1 cellular context compared by ENCODE assay signal in genomic region chr1:110962892-110963665, GRCh38.
TF ChIP-seq lines count a peak whose summit lies in the region.

No MANE protein-coding gene starts in this region.

TF ChIP-seq in HepG2, 621 proteins besides CTCF, POLR2A, EP300 and RAD21 (continued from another document and continues in another):
- no peak for TF ChIP-seq E2F5 (CRISPR knock-in tag; conservative IDR thresholded peaks at IDR 0.05)
- TF ChIP-seq YY1 (IDR thresholded peaks at IDR 0.05; ENCODE audit: insufficient read depth, insufficient replicate concordance, low read depth, low read length): peak; percentile 92
- no peak for TF ChIP-seq TRIM22 (IDR thresholded peaks at IDR 0.05)
- TF ChIP-seq XRCC5 (optimal IDR thresholded peaks at IDR 0.05; ENCODE audit: low read length): no peak
- no peak for TF ChIP-seq ZNF576 (CRISPR knock-in tag; IDR thresholded peaks at IDR 0.05)
- peak; percentile 10; the same call in 1 of the 2 replicates for TF ChIP-seq ZNF274 (CRISPR knock-in tag; IDR thresholded peaks at IDR 0.05)
- no peak for TF ChIP-seq ZNF83 (CRISPR knock-in tag; IDR thresholded peaks at IDR 0.05; ENCODE audit: borderline replicate concordance)
- no peak for TF ChIP-seq PRDM4 (CRISPR knock-in tag; IDR thresholded peaks at IDR 0.05; ENCODE audit: borderline replicate concordance)
- no peak for TF ChIP-seq ZNF260 (CRISPR knock-in tag; IDR thresholded peaks at IDR 0.05; ENCODE audit: borderline replicate concordance, low read depth)
- TF ChIP-seq ZNF570 (CRISPR knock-in tag; IDR thresholded peaks at IDR 0.05; ENCODE audit: borderline replicate concordance): no peak
- no peak; the same call in none of the 2 replicates for TF ChIP-seq RNF2 (conservative IDR thresholded peaks at IDR 0.05; ENCODE audit: low read depth)
- TF ChIP-seq CC2D1A (CRISPR knock-in tag; IDR thresholded peaks at IDR 0.05): no peak
- TF ChIP-seq NPAS2 (CRISPR knock-in tag; IDR thresholded peaks at IDR 0.05; ENCODE audit: borderline replicate concordance): no peak
- no peak for TF ChIP-seq GPBP1L1 (CRISPR knock-in tag; IDR thresholded peaks at IDR 0.05)
- TF ChIP-seq KAT8 (CRISPR knock-in tag; IDR thresholded peaks at IDR 0.05): no peak
- no peak for TF ChIP-seq ZNF282 (IDR thresholded peaks at IDR 0.05; ENCODE audit: partially characterized antibody)
- no peak for TF ChIP-seq FOXJ3 (CRISPR knock-in tag; IDR thresholded peaks at IDR 0.05; ENCODE audit: borderline replicate concordance)
- TF ChIP-seq CCAR2 (optimal IDR thresholded peaks at IDR 0.05; ENCODE audit: low read depth, low read length): no peak
- no peak for TF ChIP-seq SETDB1 (CRISPR knock-in tag; IDR thresholded peaks at IDR 0.05; ENCODE audit: borderline replicate concordance)
- TF ChIP-seq ZNF143 (CRISPR knock-in tag; IDR thresholded peaks at IDR 0.05): no peak
- TF ChIP-seq ZNF3 (CRISPR knock-in tag; IDR thresholded peaks at IDR 0.05): peak; percentile 41; the same call in 1 of the 2 replicates
- no peak for TF ChIP-seq PHF20 (CRISPR knock-in tag; IDR thresholded peaks at IDR 0.05)
- TF ChIP-seq ZNF205 (CRISPR knock-in tag; IDR thresholded peaks at IDR 0.05): 0 out of 2 replicates have a peak, but pooled peaks have one; percentile 55
- TF ChIP-seq PHB2 (IDR thresholded peaks at IDR 0.05; ENCODE audit: partially characterized antibody): no peak
- no peak for TF ChIP-seq ZBED4 (CRISPR knock-in tag; IDR thresholded peaks at IDR 0.05; ENCODE audit: borderline replicate concordance)
- peak; percentile 78; the same call in 1 of the 2 replicates for TF ChIP-seq PLSCR1 (CRISPR knock-in tag; IDR thresholded peaks at IDR 0.05; ENCODE audit: borderline replicate concordance)
- TF ChIP-seq RFX1 (IDR thresholded peaks at IDR 0.05): no peak
- TF ChIP-seq SATB2 (CRISPR knock-in tag; IDR thresholded peaks at IDR 0.05): peak; percentile 87; the same call in 1 of the 2 replicates
- TF ChIP-seq ZNF362 (CRISPR knock-in tag; IDR thresholded peaks at IDR 0.05; ENCODE audit: borderline replicate concordance): no peak
- TF ChIP-seq POGZ (CRISPR knock-in tag; IDR thresholded peaks at IDR 0.05): no peak; the same call in 1 of the 2 replicates
- TF ChIP-seq ATF2 (CRISPR knock-in tag; IDR thresholded peaks at IDR 0.05): no peak
- no peak; the same call in 1 of the 2 replicates for TF ChIP-seq ZNF784 (CRISPR knock-in tag; IDR thresholded peaks at IDR 0.05; ENCODE audit: borderline replicate concordance)
- TF ChIP-seq ZMAT5 (CRISPR knock-in tag; IDR thresholded peaks at IDR 0.05; ENCODE audit: borderline replicate concordance, low read depth): no peak
- peak; percentile 2; the same call in 1 of the 2 replicates for TF ChIP-seq ZSCAN5A (CRISPR knock-in tag; IDR thresholded peaks at IDR 0.05; ENCODE audit: borderline replicate concordance)
- no peak for TF ChIP-seq MED1 (CRISPR knock-in tag; IDR thresholded peaks at IDR 0.05)
- TF ChIP-seq MAFK (conservative IDR thresholded peaks at IDR 0.05 in 1 of 2, IDR thresholded peaks at IDR 0.05 in 1 of 2; ENCODE audit: low read length in 2 of 2): no peak
- no peak for TF ChIP-seq ZMYM2 (CRISPR knock-in tag; IDR thresholded peaks at IDR 0.05)
- TF ChIP-seq ZBTB39 (CRISPR knock-in tag; IDR thresholded peaks at IDR 0.05): no peak
- peak; percentile 67; the same call in 1 of the 2 replicates for TF ChIP-seq ZNF558 (CRISPR knock-in tag; IDR thresholded peaks at IDR 0.05; ENCODE audit: borderline replicate concordance)
- no peak for TF ChIP-seq TCF12 (IDR thresholded peaks at IDR 0.05)
- no peak for TF ChIP-seq TCF12 (CRISPR knock-in tag; IDR thresholded peaks at IDR 0.05)
- TF ChIP-seq SNAPC5 (CRISPR knock-in tag; IDR thresholded peaks at IDR 0.05; ENCODE audit: borderline replicate concordance): no peak
- TF ChIP-seq ZNF432 (CRISPR knock-in tag; IDR thresholded peaks at IDR 0.05; ENCODE audit: borderline replicate concordance): peak; percentile 42; the same call in 1 of the 2 replicates
- no peak; the same call in 1 of the 2 replicates for TF ChIP-seq ZNF382 (CRISPR knock-in tag; IDR thresholded peaks at IDR 0.05; ENCODE audit: borderline replicate concordance)
